In genomic region chr9:113712053-113712452, GRCh38 we compare ENCODE assay signal across 15 cellular contexts.
DNase-seq lines count a peak whose midpoint lies in the region; ATAC-seq and TF ChIP-seq lines count a peak whose summit lies in the region.
"Had no signal": no experiment of that assay in that cellular context is flagged by ENCODE, and none has a peak within 500 bp of the region (broad histone marks: within the 10 kb centered on the region; RNA-seq: fewer than 3 reads in every experiment).

No MANE protein-coding gene starts in this region.

- H3K27me3 ChIP-seq in breast epithelium (no peaks in the 10 kb centered on the region), transverse colon (no peaks in the 10 kb centered on the region)
- no peaks in the 10 kb centered on the region for H3K27me3 ChIP-seq in naive thymus-derived CD4-positive, alpha-beta T cell (ENCODE audit: control insufficient read depth in 2 of 2, insufficient read depth in 2 of 2, low read length in 2 of 2)
- H3K27me3 ChIP-seq: ascending aorta, upper lobe of right lung had no signal

- H3K9me3 ChIP-seq in breast epithelium (peaks cover 0 to 18% of the 10 kb centered on the region in 2 donors), transverse colon (no peaks in the 10 kb centered on the region)
- no peaks in the 10 kb centered on the region for H3K9me3 ChIP-seq in naive thymus-derived CD4-positive, alpha-beta T cell (ENCODE audit: control insufficient read depth in 2 of 3, low read length in 3 of 3)
- H3K9me3 ChIP-seq: ascending aorta, upper lobe of right lung had no signal

- H3K4me1 ChIP-seq in breast epithelium (no peaks in the 10 kb centered on the region), transverse colon (no peaks in the 10 kb centered on the region)
- no peaks in the 10 kb centered on the region for H3K4me1 ChIP-seq in naive thymus-derived CD4-positive, alpha-beta T cell (ENCODE audit: control insufficient read depth in 2 of 2, insufficient read depth in 2 of 2, low read length in 2 of 2)
- H3K4me1 ChIP-seq: ascending aorta, upper lobe of right lung had no signal

- intact Hi-C loops in MCF 10A (cut with micrococcal nuclease) (no loop called here), breast epithelium (cut with DNase I; ENCODE audit: low total_unique reads) (no loop called here), transverse colon (cut with DNase I; ENCODE audit: low total_unique reads) (no loop called here)
- intact Hi-C loops in naive thymus-derived CD4-positive, alpha-beta T cell (cut with micrococcal nuclease) = no loop called here

- ATAC-seq in SK-N-SH treated with all-trans-retinoic acid at 6 μM for 48 hours (peak; percentile 82), GM19452 (IDR thresholded peaks at IDR 0.05; ENCODE audit: unreplicated experiment) (no peak)
- ATAC-seq in naive thymus-derived CD4-positive, alpha-beta T cell = no peak
- ATAC-seq: activated T-cell treated with anti-CD3 and anti-CD28 coated beads, Interleukin-2, amount 50 U/mL, for 4 hours; upper lobe of right lung had no signal

- CTCF ChIA-PET in MCF 10A (lab: Yijun Ruan, JAX) = interaction anchor here (1.1 kb wide), 1 partner anchor 30 kb away, joined by 4 read pairs; no protein-coding TSS in a partner anchor
- CTCF ChIA-PET in naive thymus-derived CD4-positive, alpha-beta T cell (lab: Charles Lee) = no interaction called here

- H3K4me1 Mint-ChIP-seq in MCF 10A (ENCODE audit: insufficient read depth, unreplicated experiment) = peaks cover 20% of the 10 kb centered on the region
- no peaks in the 10 kb centered on the region for H3K4me1 Mint-ChIP-seq in naive thymus-derived CD4-positive, alpha-beta T cell
- H3K4me1 Mint-ChIP-seq: nephron progenitor cell had no signal

- no TSS peak for BruUV-seq in MCF 10A (replicated peaks; lab: Mats Ljungman, UMichigan)

- TF ChIP-seq POLR2A in breast epithelium (IDR thresholded peaks at IDR 0.05) (no peak), transverse colon (IDR thresholded peaks at IDR 0.05) (no peak), erythroblast (IDR thresholded peaks at IDR 0.05; ENCODE audit: low read length) (no peak)

- POLR2A ChIA-PET in MCF 10A (lab: Yijun Ruan, JAX) = no interaction called here
- POLR2A ChIA-PET in naive thymus-derived CD4-positive, alpha-beta T cell (lab: Charles Lee) = interaction anchor here (0.6 kb wide), 1 partner anchor 94 kb away, joined by 3 read pairs; no protein-coding TSS in a partner anchor

- H3K36me3 Mint-ChIP-seq in MCF 10A (ENCODE audit: insufficient read depth, unreplicated experiment) = no peaks in the 10 kb centered on the region
- peaks cover 0 to 4% (median 0%) of the 10 kb centered on the region in 5 donors for H3K36me3 Mint-ChIP-seq in naive thymus-derived CD4-positive, alpha-beta T cell

- H3K4me3 ChIP-seq in breast epithelium = no peak overlapping the region
- H3K4me3 ChIP-seq in transverse colon = no peak overlapping the region
- H3K4me3 ChIP-seq in naive thymus-derived CD4-positive, alpha-beta T cell (ENCODE audit: low read length) = no peak overlapping the region
- H3K4me3 ChIP-seq: ascending aorta, upper lobe of right lung had no signal

- H3K27ac ChIP-seq in breast epithelium (no peak overlapping the region), transverse colon (no peak overlapping the region)
- H3K27ac ChIP-seq in naive thymus-derived CD4-positive, alpha-beta T cell (ENCODE audit: low read depth, low read length) = no peak overlapping the region
- H3K27ac ChIP-seq: ascending aorta, upper lobe of right lung had no signal

- 0 to 13% methylated on average over 1 to 2 of the region's 2 CpGs for WGBS in transverse colon (ENCODE audit: low coverage in 1 of 2), 2 donors

- TF ChIP-seq CTCF in MCF 10A (IDR thresholded peaks at IDR 0.05; ENCODE audit: unreplicated experiment) (no peak), breast epithelium (IDR thresholded peaks at IDR 0.05) (no peak), transverse colon (IDR thresholded peaks at IDR 0.05) (no peak)

- no peak overlapping the region for H3K4me3 Mint-ChIP-seq in MCF 10A (ENCODE audit: unreplicated experiment)
- H3K4me3 Mint-ChIP-seq in naive thymus-derived CD4-positive, alpha-beta T cell = no peak overlapping the region
- H3K4me3 Mint-ChIP-seq: activated T-cell treated with anti-CD3 and anti-CD28 coated beads, Interleukin-2, amount 50 U/mL, for 4 hours; nephron progenitor cell had no signal

- in situ Hi-C loops in transverse colon (cut with MboI; ENCODE audit: low pct_ligation_motif_present in 1 of 4, low pct_unique_long_range_greater_than_20kb in 1 of 4, low sequenced_read_pairs in 3 of 4) = no loop called here

- TF ChIP-seq EP300 in transverse colon (IDR thresholded peaks at IDR 0.05; ENCODE audit: low read depth) = no peak

- no peaks in the 10 kb centered on the region for H3K36me3 ChIP-seq in breast epithelium
- H3K36me3 ChIP-seq in transverse colon = no peaks in the 10 kb centered on the region
- H3K36me3 ChIP-seq in naive thymus-derived CD4-positive, alpha-beta T cell (ENCODE audit: control insufficient read depth in 2 of 3, insufficient read depth in 3 of 3, low read length in 3 of 3) = no peaks in the 10 kb centered on the region
- H3K36me3 ChIP-seq: ascending aorta, upper lobe of right lung had no signal

- H3K27ac Mint-ChIP-seq in MCF 10A (ENCODE audit: low read depth, unreplicated experiment) = no peak overlapping the region
- H3K27ac Mint-ChIP-seq in naive thymus-derived CD4-positive, alpha-beta T cell = no peak overlapping the region
- H3K27ac Mint-ChIP-seq: nephron progenitor cell had no signal

- H3K9me3 Mint-ChIP-seq in MCF 10A (ENCODE audit: unreplicated experiment) = no peaks in the 10 kb centered on the region
- H3K9me3 Mint-ChIP-seq in naive thymus-derived CD4-positive, alpha-beta T cell = peaks cover 2 to 46% (median 11%) of the 10 kb centered on the region in 11 donors

- DNase-seq in MCF 10A (ENCODE audit: unreplicated experiment) = peak; percentile 68
- no peak for DNase-seq in breast epithelium (ENCODE audit: low spot score in 2 of 2)
- DNase-seq in fibroblast of peridontal ligament (ENCODE audit: extremely low read depth) = peak; percentile 57
- DNase-seq in transverse colon = peak; percentile 13
- no peak for DNase-seq in naive thymus-derived CD4-positive, alpha-beta T cell
- DNase-seq in erythroblast (lab: John Stamatoyannopoulos, UW) = no peak
- DNase-seq: activated T-cell treated with anti-CD3 and anti-CD28 coated beads, Interleukin-2, amount 50 U/mL, for 4 hours; Kasumi-1; NCI-H446 treated with DMSO at 0.1 percent for 48 hours; nephron progenitor cell; SHP77; upper lobe of right lung had no signal

- H3K27me3 Mint-ChIP-seq in MCF 10A (ENCODE audit: insufficient read depth, unreplicated experiment) = peaks cover 16% of the 10 kb centered on the region
- peaks cover 9 to 33% (median 18%) of the 10 kb centered on the region in 5 donors for H3K27me3 Mint-ChIP-seq in naive thymus-derived CD4-positive, alpha-beta T cell

TF ChIP-seq in SK-N-SH treated with all-trans-retinoic acid at 6 μM for 48 hours, 23 proteins besides CTCF, POLR2A, EP300 and RAD21:
- TF ChIP-seq ZNF565 (CRISPR knock-in tag; conservative IDR thresholded peaks at IDR 0.05; ENCODE audit: low read depth) (no peak), CREB5 (CRISPR knock-in tag; IDR thresholded peaks at IDR 0.05; ENCODE audit: low read depth) (no peak), POU6F1 (CRISPR knock-in tag; IDR thresholded peaks at IDR 0.05; ENCODE audit: borderline replicate concordance, low read depth) (no peak), GLIS3 (CRISPR knock-in tag; IDR thresholded peaks at IDR 0.05) (no peak), ISL1 (CRISPR knock-in tag; IDR thresholded peaks at IDR 0.05) (peak; percentile 46; the same call in 1 of the 2 replicates)

Comparison
In these comparisons a context has a peak if more than half of its experiments do, and no peak if none do; other contexts are left out.
1. DNase-seq: peak in MCF 10A (single experiment), fibroblast of peridontal ligament (single experiment) and transverse colon (single experiment); none in breast epithelium (0 of 2), naive thymus-derived CD4-positive, alpha-beta T cell (0 of 9) and erythroblast (0 of 2).